13 cellular contexts compared by ENCODE assay signal in genomic region chr10:133226251-133226808, GRCh38. TPM values are rescaled to one million over a fixed set of nuclear protein-coding genes. Genes with fewer than 3 reads are reported as not detected.
DNase-seq lines count a peak whose midpoint lies in the region; ATAC-seq and TF ChIP-seq lines count a peak whose summit lies in the region.
"Had no signal": no experiment of that assay in that cellular context is flagged by ENCODE, and none has a peak within 500 bp of the region (broad histone marks: within the 10 kb centered on the region; RNA-seq: fewer than 3 reads in every experiment).

No MANE protein-coding gene starts in this region.

- H3K4me3 ChIP-seq in GM06990 (replicated peaks; ENCODE audit: low read depth, low read length): no peak overlapping the region
- no peak overlapping the region for H3K4me3 ChIP-seq in HUES64 (ENCODE audit: low read length)
- H3K4me3 ChIP-seq: dorsolateral prefrontal cortex, lung, SJCRH30 had no signal

- peak overlapping the region; percentile 53 for H3K4me3 Mint-ChIP-seq in activated T-helper 2 cell treated with anti-CD3 and anti-CD28 coated beads, Interferon-gamma antibody, Interleukin-2, Interleukin-4, amounts not matched to agents 10 μg/mL and 5 μg/mL and 100 μg/mL, durations not matched to agents 14 hours and 24 hours and 36 hours (ENCODE audit: low read depth)
- peak overlapping the region; percentile 60 for H3K4me3 Mint-ChIP-seq in nephron progenitor cell

- H3K4me1 Mint-ChIP-seq in activated T-helper 2 cell treated with anti-CD3 and anti-CD28 coated beads, Interferon-gamma antibody, Interleukin-2, Interleukin-4, amounts not matched to agents 10 μg/mL and 5 μg/mL and 100 μg/mL, durations not matched to agents 14 hours and 24 hours and 36 hours (ENCODE audit: low read depth): peaks cover 19% of the 10 kb centered on the region
- peaks cover 65% of the 10 kb centered on the region for H3K4me1 Mint-ChIP-seq in nephron progenitor cell

- no peak for ATAC-seq in HG02642 (IDR thresholded peaks at IDR 0.05; ENCODE audit: poor library complexity, unreplicated experiment)

- 0 out of 2 replicates have a peak overlapping the region, but pooled peaks have one; percentile 19 for H3K9ac ChIP-seq in HUES64 (ENCODE audit: low read depth, low read length)

- no peaks in the 10 kb centered on the region for H3K9me3 Mint-ChIP-seq in activated T-helper 2 cell treated with anti-CD3 and anti-CD28 coated beads, Interferon-gamma antibody, Interleukin-2, Interleukin-4, amounts not matched to agents 10 μg/mL and 5 μg/mL and 100 μg/mL, durations not matched to agents 14 hours and 24 hours and 36 hours
- peaks cover 5% of the 10 kb centered on the region for H3K9me3 Mint-ChIP-seq in nephron progenitor cell

- H3K27ac ChIP-seq in HUES64 (ENCODE audit: low read depth, low read length): no peak overlapping the region
- H3K27ac ChIP-seq: dorsolateral prefrontal cortex, SJCRH30 had no signal

- 87% methylated on average over 30 of the region's 30 CpGs for WGBS in HUES64

- peaks cover 21% of the 10 kb centered on the region for H3K27me3 Mint-ChIP-seq in activated T-helper 2 cell treated with anti-CD3 and anti-CD28 coated beads, Interferon-gamma antibody, Interleukin-2, Interleukin-4, amounts not matched to agents 10 μg/mL and 5 μg/mL and 100 μg/mL, durations not matched to agents 14 hours and 24 hours and 36 hours (ENCODE audit: low read depth)
- H3K27me3 Mint-ChIP-seq in nephron progenitor cell (ENCODE audit: low read depth, poor library complexity): peaks cover 72% of the 10 kb centered on the region

- no peaks in the 10 kb centered on the region for H3K36me3 ChIP-seq in GM06990 (ENCODE audit: control insufficient read depth, insufficient read depth, low read length)
- no peaks in the 10 kb centered on the region for H3K36me3 ChIP-seq in HUES64 (ENCODE audit: insufficient read depth, low read length)
- H3K36me3 ChIP-seq: SJCRH30 had no signal

- peak overlapping the region; percentile 55 for H3K27ac Mint-ChIP-seq in activated T-helper 2 cell treated with anti-CD3 and anti-CD28 coated beads, Interferon-gamma antibody, Interleukin-2, Interleukin-4, amounts not matched to agents 10 μg/mL and 5 μg/mL and 100 μg/mL, durations not matched to agents 14 hours and 24 hours and 36 hours
- peak overlapping the region; percentile 93 for H3K27ac Mint-ChIP-seq in nephron progenitor cell

- intact Hi-C loops in activated T-helper 2 cell treated with anti-CD3 and anti-CD28 coated beads, Interferon-gamma antibody, Interleukin-2, Interleukin-4, amounts not matched to agents 10 μg/mL and 5 μg/mL and 100 μg/mL, durations not matched to agents 14 hours and 24 hours and 36 hours (cut with micrococcal nuclease): loop anchor here (5.0 to 10.0 kb wide), 2 partner anchors 64 to 82 kb away; partner anchors contain the start of gene KNDC1

- DNase-seq in GM06990 (ENCODE audit: extremely low read depth, insufficient read length) (no peak), nephron progenitor cell (no peak), NCI-H1048 (lab: John Stamatoyannopoulos, UW) (no peak), NCI-H2029 (lab: John Stamatoyannopoulos, UW) (no peak)
- no peak for DNase-seq in activated T-helper 2 cell treated with anti-CD3 and anti-CD28 coated beads, Interferon-gamma antibody, Interleukin-2, Interleukin-4, amounts not matched to agents 10 μg/mL and 5 μg/mL and 100 μg/mL, durations not matched to agents 14 hours and 24 hours and 36 hours (ENCODE audit: low spot score)
- DNase-seq: IMR-90, NCI-H187, SJCRH30 had no signal

- H3K9me3 ChIP-seq in HUES64 (ENCODE audit: insufficient read depth, low read depth, low read length): no peaks in the 10 kb centered on the region
- H3K9me3 ChIP-seq: Caco-2, SJCRH30 had no signal

- H3K36me3 Mint-ChIP-seq in activated T-helper 2 cell treated with anti-CD3 and anti-CD28 coated beads, Interferon-gamma antibody, Interleukin-2, Interleukin-4, amounts not matched to agents 10 μg/mL and 5 μg/mL and 100 μg/mL, durations not matched to agents 14 hours and 24 hours and 36 hours (ENCODE audit: low read depth): no peaks in the 10 kb centered on the region
- H3K36me3 Mint-ChIP-seq in nephron progenitor cell (ENCODE audit: low read depth): no peaks in the 10 kb centered on the region

- no peaks in the 10 kb centered on the region for H3K4me1 ChIP-seq in HUES64 (ENCODE audit: insufficient read depth, low read length)
- H3K4me1 ChIP-seq: Caco-2, SJCRH30 had no signal

- peaks cover 3% of the 10 kb centered on the region; the same call in 1 of the 2 replicates for H3K27me3 ChIP-seq in GM06990 (replicated peaks; ENCODE audit: control insufficient read depth, insufficient read depth, low read length)
- peaks cover 32% of the 10 kb centered on the region for H3K27me3 ChIP-seq in HUES64 (ENCODE audit: insufficient read depth, low read length)
- H3K27me3 ChIP-seq: SJCRH30 had no signal

- TF ChIP-seq CTCF in GM06990 (IDR thresholded peaks at IDR 0.05; ENCODE audit: insufficient read depth, low read length, poor library complexity, severe bottlenecking): peak; percentile 31
- TF ChIP-seq CTCF in nephron progenitor cell (IDR thresholded peaks at IDR 0.05): no peak

RNA-seq across cellular contexts. Expression of gene UTF1, which starts 3.7 kb away (rescaled TPM):
- polyA plus RNA-seq in HUES64 (2013, experiment 1 of 2): 9.1 TPM
- polyA plus RNA-seq in HUES64 (2013, experiment 2 of 2): 10.8 TPM
- total RNA-seq in activated T-helper 2 cell treated with anti-CD3 and anti-CD28 coated beads, Interferon-gamma antibody, Interleukin-2, Interleukin-4, amounts not matched to agents 10 μg/mL and 5 μg/mL and 100 μg/mL, durations not matched to agents 14 hours and 24 hours and 36 hours: 0.16 and 0.28 TPM in 2 replicates
- total RNA-seq: Caco-2, IMR-90, SJCRH30 had no signal
- polyA plus RNA-seq: IMR-90 had no signal

RNA-seq across cellular contexts. Expression of gene VENTX, which starts 11.3 kb away (rescaled TPM):
- polyA plus RNA-seq in HUES64 (2013, experiment 1 of 2): 4.0 TPM
- polyA plus RNA-seq in HUES64 (2013, experiment 2 of 2): 4.4 TPM
- total RNA-seq in activated T-helper 2 cell treated with anti-CD3 and anti-CD28 coated beads, Interferon-gamma antibody, Interleukin-2, Interleukin-4, amounts not matched to agents 10 μg/mL and 5 μg/mL and 100 μg/mL, durations not matched to agents 14 hours and 24 hours and 36 hours: 0.07 TPM in 1 of 2 replicates, not detected in the other
- total RNA-seq: Caco-2, IMR-90 had no signal
- polyA plus RNA-seq: IMR-90 had no signal

RNA-seq across cellular contexts. Expression of gene ADAM8, which starts 50.3 kb away (rescaled TPM):
- polyA plus RNA-seq in HUES64 (2013, experiment 1 of 2): 0.90 TPM
- polyA plus RNA-seq in HUES64 (2013, experiment 2 of 2): 1.1 TPM
- 214 and 220 TPM in 2 replicates for total RNA-seq in activated T-helper 2 cell treated with anti-CD3 and anti-CD28 coated beads, Interferon-gamma antibody, Interleukin-2, Interleukin-4, amounts not matched to agents 10 μg/mL and 5 μg/mL and 100 μg/mL, durations not matched to agents 14 hours and 24 hours and 36 hours
